In genomic region chr1:77888071-77888428, GRCh38 we compare ENCODE assay signal across 8 cellular contexts. TPM values are rescaled to one million over a fixed set of nuclear protein-coding genes. Genes with fewer than 3 reads are reported as not detected.
DNase-seq lines count a peak whose midpoint lies in the region; ATAC-seq, FAIRE-seq and TF ChIP-seq lines count a peak whose summit lies in the region.

No MANE protein-coding gene starts in this region.

- H3K9me3 Mint-ChIP-seq in CD14-positive monocyte: peaks cover 0 to 3% (median 0%) of the 10 kb centered on the region in 7 donors
- no peaks in the 10 kb centered on the region for H3K9me3 Mint-ChIP-seq in stimulated activated naive B cell treated with anti-CD40 and anti-IgM and Interleukin-4, amounts not matched to agents 10 μg/mL and 1 μg/mL and 100 μg/mL, for 72 hours

- no peak for FAIRE-seq in kidney (lab: Jason Lieb, UNC)

- no peaks in the 10 kb centered on the region for H3K9me3 ChIP-seq in body of pancreas
- no peaks in the 10 kb centered on the region for H3K9me3 ChIP-seq in kidney (ENCODE audit: control insufficient read depth in 1 of 2, low read length in 2 of 2)

- peaks cover 16% of the 10 kb centered on the region for H3K4me1 Mint-ChIP-seq in CD14-positive monocyte
- peaks cover 7 to 19% of the 10 kb centered on the region in 2 donors for H3K4me1 Mint-ChIP-seq in stimulated activated naive B cell treated with anti-CD40 and anti-IgM and Interleukin-4, amounts not matched to agents 10 μg/mL and 1 μg/mL and 100 μg/mL, for 72 hours

- no peak for TF ChIP-seq POLR2A in body of pancreas (IDR thresholded peaks at IDR 0.05)

- H3K4me3 Mint-ChIP-seq in CD14-positive monocyte: peak overlapping the region; percentile 85 to 95
- H3K4me3 Mint-ChIP-seq in stimulated activated naive B cell treated with anti-CD40 and anti-IgM and Interleukin-4, amounts not matched to agents 10 μg/mL and 1 μg/mL and 100 μg/mL, for 72 hours: peak overlapping the region; percentile 84 to 89

- H3K4me3 ChIP-seq in body of pancreas (peak overlapping the region; percentile 21 to 71), kidney (ENCODE audit: low read length in 2 of 2) (peak overlapping the region; percentile 5 to 80)

- intact Hi-C loops in CD14-positive monocyte (cut with micrococcal nuclease) (no loop called here), body of pancreas (cut with DNase I) (no loop called here), kidney (cut with DNase I) (no loop called here)

- H3K9ac ChIP-seq in kidney (ENCODE audit: low read length in 2 of 2): peak overlapping the region in 1 of 2 donors; percentile 19

- ATAC-seq in HG03432 (IDR thresholded peaks at IDR 0.05; ENCODE audit: unreplicated experiment) (peak; percentile 11), body of pancreas (peak; percentile 51), GM19467 (IDR thresholded peaks at IDR 0.05; ENCODE audit: unreplicated experiment) (no peak), HG02798 (IDR thresholded peaks at IDR 0.05; ENCODE audit: poor library complexity, unreplicated experiment) (no peak)
- peak; percentile 7 to 22 for ATAC-seq in stimulated activated naive B cell treated with anti-CD40 and anti-IgM and Interleukin-4, amounts not matched to agents 10 μg/mL and 1 μg/mL and 100 μg/mL, for 72 hours (replicated peaks)

- H3K27ac Mint-ChIP-seq in CD14-positive monocyte: no peak overlapping the region
- peak overlapping the region; percentile 63 for H3K27ac Mint-ChIP-seq in stimulated activated naive B cell treated with anti-CD40 and anti-IgM and Interleukin-4, amounts not matched to agents 10 μg/mL and 1 μg/mL and 100 μg/mL, for 72 hours

- peaks cover 0 to 2% of the 10 kb centered on the region in 2 donors for H3K36me3 Mint-ChIP-seq in CD14-positive monocyte
- peaks cover 10 to 12% of the 10 kb centered on the region in 2 donors for H3K36me3 Mint-ChIP-seq in stimulated activated naive B cell treated with anti-CD40 and anti-IgM and Interleukin-4, amounts not matched to agents 10 μg/mL and 1 μg/mL and 100 μg/mL, for 72 hours

- H3K27me3 Mint-ChIP-seq in CD14-positive monocyte (ENCODE audit: low read depth in 3 of 3): peaks cover 6 to 22% (median 18%) of the 10 kb centered on the region in 3 donors
- peaks cover 24 to 29% of the 10 kb centered on the region in 2 donors for H3K27me3 Mint-ChIP-seq in stimulated activated naive B cell treated with anti-CD40 and anti-IgM and Interleukin-4, amounts not matched to agents 10 μg/mL and 1 μg/mL and 100 μg/mL, for 72 hours

- WGBS in body of pancreas, 2 donors: 12 to 16% methylated on average over 7 to 11 of the region's 11 CpGs

- H3K4me1 ChIP-seq in body of pancreas (peaks cover 7% of the 10 kb centered on the region), kidney (ENCODE audit: control insufficient read depth in 1 of 2, insufficient read depth in 1 of 2, low read depth in 1 of 2, low read length in 2 of 2) (no peaks in the 10 kb centered on the region)

- no peaks in the 10 kb centered on the region for H3K36me3 ChIP-seq in body of pancreas (replicated peaks in 1 of 2; ENCODE audit: insufficient read depth in 1 of 2, low read depth in 2 of 2)
- no peaks in the 10 kb centered on the region for H3K36me3 ChIP-seq in kidney (ENCODE audit: control insufficient read depth in 1 of 2, insufficient read depth in 2 of 2, low read length in 2 of 2)

- DNase-seq in CD14-positive monocyte (ENCODE audit: low spot score): no peak
- DNase-seq in body of pancreas: peak in 1 of 4 donors; percentile 47
- no peak for DNase-seq in kidney
- no peak for DNase-seq in stimulated activated naive B cell treated with anti-CD40 and anti-IgM and Interleukin-4, amounts not matched to agents 10 μg/mL and 1 μg/mL and 100 μg/mL, for 72 hours
- no peak for DNase-seq in mucosa of gallbladder (ENCODE audit: low spot score)

- TF ChIP-seq CTCF in CD14-positive monocyte (IDR thresholded peaks at IDR 0.05): no peak
- no peak for TF ChIP-seq CTCF in body of pancreas (IDR thresholded peaks at IDR 0.05)
- TF ChIP-seq CTCF in kidney (IDR thresholded peaks at IDR 0.05; ENCODE audit: borderline replicate concordance, extremely low read depth, insufficient read depth): no peak

- H3K27ac ChIP-seq in body of pancreas (peak overlapping the region; percentile 90 to 94 (median 92)), kidney (ENCODE audit: low read depth in 2 of 2, low read length in 2 of 2) (peak overlapping the region; percentile 78 to 80)

- no peaks in the 10 kb centered on the region for H3K27me3 ChIP-seq in body of pancreas

RNA-seq across cellular contexts. Expression of gene NEXN, which starts 0.4 kb away (rescaled TPM):
- 1 to 10 TPM; 3.0 to 3.5 TPM for polyA plus RNA-seq in CD14-positive monocyte
- total RNA-seq in body of pancreas: 10 to 100 TPM in 1 of 2 donors, 1 to 10 TPM in 1; 7.5 to 13.2 TPM
- 7.1 TPM for total RNA-seq in kidney
- polyA plus RNA-seq in kidney (ENCODE audit: insufficient read depth, low read depth, low replicate concordance): 6.5 TPM
- total RNA-seq in mucosa of gallbladder: 36.5 TPM

Comparison
In these comparisons a context has a peak if more than half of its experiments do, and no peak if none do; other contexts are left out.
1. ATAC-seq: peak in HG03432 (single experiment), body of pancreas (single experiment) and stimulated activated naive B cell treated with anti-CD40 and anti-IgM and Interleukin-4, amounts not matched to agents 10 μg/mL and 1 μg/mL and 100 μg/mL, for 72 hours (2 of 2); none in GM19467 (single experiment) and HG02798 (single experiment).